Comparison of ENCODE assay signal across 8 cellular contexts in the genomic region with DNA sequence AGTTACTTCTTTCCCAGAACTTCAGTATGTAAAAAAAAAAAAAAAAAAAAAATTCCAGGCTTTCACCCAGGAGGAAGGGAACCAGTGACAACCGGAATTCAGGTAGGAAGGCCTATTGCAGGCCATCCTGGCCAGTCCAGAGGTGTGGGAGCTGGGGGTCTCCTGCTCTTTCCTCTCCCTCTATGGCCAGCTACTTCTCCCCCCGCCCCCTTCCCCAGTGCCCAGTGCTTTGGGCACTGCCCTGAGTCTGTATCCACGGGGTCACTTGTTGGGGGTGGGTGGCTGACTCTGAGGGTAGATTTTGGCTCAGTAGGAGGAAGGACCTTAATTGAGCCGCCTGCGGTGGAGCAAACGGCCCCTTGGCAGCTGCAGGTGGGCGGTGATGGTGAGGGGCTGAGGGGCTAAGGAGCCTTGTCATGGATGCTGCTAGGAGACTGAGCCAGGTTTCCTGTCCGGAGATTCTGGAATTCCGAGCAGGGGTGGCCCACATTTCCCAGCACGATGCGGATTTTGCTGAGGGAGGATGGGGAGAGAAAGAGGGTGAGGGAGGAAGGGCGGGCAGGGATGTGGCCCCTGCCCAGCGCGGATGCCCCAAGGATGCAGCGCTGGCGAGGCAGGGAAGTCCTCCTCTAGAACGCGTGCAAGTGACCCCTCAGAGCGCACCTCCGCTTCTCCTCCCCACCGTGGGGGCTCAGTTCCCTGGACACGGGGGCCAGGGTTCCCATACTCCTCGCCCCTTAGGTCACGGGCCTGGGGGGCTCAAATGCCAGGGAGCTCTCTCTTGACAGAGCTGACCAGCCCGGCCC. TPM values are rescaled to one million over a fixed set of nuclear protein-coding genes. Genes with fewer than 3 reads are reported as not detected.
DNase-seq lines count a peak whose midpoint lies in the region; ATAC-seq and TF ChIP-seq lines count a peak whose summit lies in the region.

No MANE protein-coding gene starts in this region.

- H3K9ac ChIP-seq in GM23248 = peak overlapping the region; percentile 96

- H3K9me3 ChIP-seq in GM23248 (ENCODE audit: low read depth) = no peaks in the 10 kb centered on the region

- intact Hi-C loops in activated CD8-positive, alpha-beta T cell treated with anti-CD3 and anti-CD28 coated beads for 36 hours (cut with micrococcal nuclease) = no loop called here
- intact Hi-C loops in left ventricle myocardium superior (cut with micrococcal nuclease) = no loop called here

- peak; percentile 35 for DNase-seq in GM23248
- DNase-seq in activated CD8-positive, alpha-beta T cell treated with anti-CD3 and anti-CD28 coated beads for 36 hours = no peak
- DNase-seq in left ventricle myocardium superior = peak; percentile 40
- DNase-seq in skeletal muscle cell (ENCODE audit: low read depth) = no peak
- no peak for DNase-seq in GF-D8 (lab: John Stamatoyannopoulos, UW)
- no peak for DNase-seq in NCI-H345 (lab: John Stamatoyannopoulos, UW)

- H3K36me3 Mint-ChIP-seq in activated CD8-positive, alpha-beta T cell treated with anti-CD3 and anti-CD28 coated beads for 36 hours (ENCODE audit: low read depth) = peaks cover 5% of the 10 kb centered on the region

- H3K79me2 ChIP-seq in GM23248 (ENCODE audit: insufficient read depth) = peaks cover 49% of the 10 kb centered on the region

- in situ Hi-C loops in GM23248 (cut with MboI) = loop anchor here (25.0 kb wide), 1 partner anchor 413 kb away; no protein-coding TSS in a partner anchor

- H3K36me3 ChIP-seq in GM23248 (ENCODE audit: low read depth) = 0 out of 2 replicates have a peak, but pooled peaks cover 4% of the 10 kb centered on the region

- H3K27ac Mint-ChIP-seq in activated CD8-positive, alpha-beta T cell treated with anti-CD3 and anti-CD28 coated beads for 36 hours = peak overlapping the region; percentile 91

- H4K20me1 ChIP-seq in GM23248 (ENCODE audit: insufficient read depth) = no peaks in the 10 kb centered on the region

- no peaks in the 10 kb centered on the region for H3K9me3 Mint-ChIP-seq in activated CD8-positive, alpha-beta T cell treated with anti-CD3 and anti-CD28 coated beads for 36 hours

- TF ChIP-seq CTCF in activated CD8-positive, alpha-beta T cell treated with anti-CD3 and anti-CD28 coated beads for 36 hours (IDR thresholded peaks at IDR 0.05) = no peak

- peak overlapping the region; percentile 53 for H3K27ac ChIP-seq in GM23248

- H3K4me2 ChIP-seq in GM23248 (ENCODE audit: unreplicated experiment) = peak overlapping the region; percentile 81

- H3K4me1 Mint-ChIP-seq in activated CD8-positive, alpha-beta T cell treated with anti-CD3 and anti-CD28 coated beads for 36 hours (ENCODE audit: low read depth) = peaks cover 30% of the 10 kb centered on the region

- H3K27me3 ChIP-seq in GM23248 (replicated peaks; ENCODE audit: insufficient read depth) = no peaks in the 10 kb centered on the region

- no peaks in the 10 kb centered on the region for H3K27me3 Mint-ChIP-seq in activated CD8-positive, alpha-beta T cell treated with anti-CD3 and anti-CD28 coated beads for 36 hours

- peaks cover 10% of the 10 kb centered on the region for H3K4me1 ChIP-seq in GM23248 (ENCODE audit: insufficient read depth)

- CTCF ChIA-PET in activated CD8-positive, alpha-beta T cell treated with anti-CD3 and anti-CD28 coated beads for 36 hours (lab: Charles Lee) = interaction anchor here (2.1 kb wide), 1 partner anchor 9 kb away, joined by 9 read pairs; no protein-coding TSS in a partner anchor

- peak overlapping the region; percentile 81 for H3K4me3 Mint-ChIP-seq in activated CD8-positive, alpha-beta T cell treated with anti-CD3 and anti-CD28 coated beads for 36 hours

- ATAC-seq in activated CD8-positive, alpha-beta T cell treated with anti-CD3 and anti-CD28 coated beads for 36 hours = no peak
- no peak for ATAC-seq in left ventricle myocardium superior
- no peak for ATAC-seq in HG02759 (IDR thresholded peaks at IDR 0.05; ENCODE audit: unreplicated experiment)
- no peak for ATAC-seq in GM18870 (IDR thresholded peaks at IDR 0.05; ENCODE audit: unreplicated experiment)

- 20 to 26% methylated on average over 19 to 24 of the region's 25 CpGs for WGBS in GM23248 (ENCODE audit: low coverage in 1 of 2, low lambda C conversion rate in 2 of 2, missing lambda C conversion rate in 2 of 2), 2 experiments

- H3K9me2 ChIP-seq in GM23248 (ENCODE audit: insufficient read depth) = no peaks in the 10 kb centered on the region

- H3K4me3 ChIP-seq in GM23248 = peak overlapping the region; percentile 84
- peak overlapping the region; percentile 68 for H3K4me3 ChIP-seq in skeletal muscle cell (ENCODE audit: low read depth, low read length)

- H3F3A ChIP-seq in GM23248 (ENCODE audit: insufficient read depth) = no peaks in the 10 kb centered on the region

- H2AFZ ChIP-seq in GM23248 = peak overlapping the region; percentile 77

- POLR2A ChIA-PET in activated CD8-positive, alpha-beta T cell treated with anti-CD3 and anti-CD28 coated beads for 36 hours (lab: Charles Lee) = interaction anchor here (2.1 kb wide), 1 partner anchor 8 kb away, joined by 6 read pairs; no protein-coding TSS in a partner anchor

RNA-seq across cellular contexts. Expression of a gene that starts 1.3 kb away (rescaled TPM):
- 12.5 and 16.5 TPM in 2 replicates for total RNA-seq in GM23248 (2014; rRNA removed; shearing (Covaris generic))
- 3.5 and 4.6 TPM in 2 replicates for polyA plus RNA-seq in GM23248 (2016; fragmentation: Nextera tagmentation; extraction: Ambion mirVana)
- total RNA-seq in activated CD8-positive, alpha-beta T cell treated with anti-CD3 and anti-CD28 coated beads for 36 hours = 10 to 100 TPM; 12.9 to 13.1 TPM
- total RNA-seq in left ventricle myocardium superior = 32.0 TPM

Comparison
In these comparisons a context has a peak if more than half of its experiments do, and no peak if none do; other contexts are left out.
1. DNase-seq: peak in GM23248 (single experiment) and left ventricle myocardium superior (single experiment); none in activated CD8-positive, alpha-beta T cell treated with anti-CD3 and anti-CD28 coated beads for 36 hours (single experiment), skeletal muscle cell (single experiment), GF-D8 (single experiment) and NCI-H345 (single experiment).